ENCODE assay signal across 35 cellular contexts in the genomic region with DNA sequence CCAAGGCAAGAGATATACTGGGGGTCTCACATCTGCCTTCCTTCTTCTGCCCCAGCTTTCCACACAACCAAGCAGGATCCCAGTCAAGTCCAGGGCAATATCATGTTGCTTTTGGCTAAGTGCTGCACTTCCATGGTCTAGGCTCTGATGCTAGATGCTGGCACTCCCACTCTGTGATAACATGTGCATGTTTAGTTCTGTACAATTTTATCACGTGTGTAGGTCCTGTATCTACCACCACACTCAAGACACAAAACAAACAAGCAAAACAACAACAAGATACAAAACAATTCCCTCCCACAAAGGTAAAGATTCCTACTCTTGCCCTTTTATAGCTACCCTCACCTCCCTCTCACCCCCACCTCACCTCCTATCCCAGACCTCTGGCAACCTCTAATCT.
"Had no signal": no experiment of that assay in that cellular context is flagged by ENCODE, and none has a peak within 500 bp of the region (broad histone marks: within the 10 kb centered on the region; RNA-seq: fewer than 3 reads in every experiment).

No MANE protein-coding gene starts in this region.

- H3K4me3 ChIP-seq: K562, PC-9 had no signal

- H3K9me3 Mint-ChIP-seq: activated B cell treated with CpG ODN at 0.5 μM for 24 hours; activated CD4-positive, alpha-beta memory T cell treated with anti-CD3 and anti-CD28 coated beads, Interleukin-2, amount 10 ng/mL, durations not matched to agents 7 days and 5 days; activated naive CD4-positive, alpha-beta T cell treated with anti-CD3 and anti-CD28 coated beads, Interleukin-2, amount 10 ng/mL, durations not matched to agents 7 days and 5 days; activated naive CD8-positive, alpha-beta T cell treated with anti-CD3 and anti-CD28 coated beads, Interleukin-2, amount 50 U/mL, for 24 hours had no signal

- H3K4me3 Mint-ChIP-seq: activated B cell treated with CpG ODN at 0.5 μM for 24 hours; activated CD4-positive, alpha-beta memory T cell treated with anti-CD3 and anti-CD28 coated beads, Interleukin-2, amount 10 ng/mL, durations not matched to agents 7 days and 5 days; activated CD8-positive, alpha-beta memory T cell treated with anti-CD3 and anti-CD28 coated beads, Interleukin-2, amount 10 ng/mL, durations not matched to agents 7 days and 5 days; activated naive CD4-positive, alpha-beta T cell treated with anti-CD3 and anti-CD28 coated beads, Interleukin-2, amount 10 ng/mL, durations not matched to agents 7 days and 5 days; activated naive CD8-positive, alpha-beta T cell; activated naive CD8-positive, alpha-beta T cell treated with anti-CD3 and anti-CD28 coated beads, Interleukin-2, amount 50 U/mL, for 24 hours had no signal

- H3K36me3 ChIP-seq: brain microvascular endothelial cell had no signal

- FAIRE-seq: K562, RCC 7860 had no signal

- ATAC-seq: activated CD8-positive, alpha-beta memory T cell treated with anti-CD3 and anti-CD28 coated beads, Interleukin-2, amount 10 ng/mL, durations not matched to agents 7 days and 5 days; activated naive CD8-positive, alpha-beta T cell treated with anti-CD3 and anti-CD28 coated beads, Interleukin-2, amount 50 U/mL, for 24 hours; K562; Right ventricle myocardium inferior had no signal

- H3K27me3 Mint-ChIP-seq: activated naive CD8-positive, alpha-beta T cell had no signal

- H2AFZ ChIP-seq: PC-9 had no signal

- H3K27ac ChIP-seq: brain microvascular endothelial cell, PC-9, RWPE1, VCaP had no signal

- H3K4me2 ChIP-seq: PC-9 had no signal

- H3K4me1 Mint-ChIP-seq: activated B cell treated with CpG ODN at 0.5 μM for 24 hours; activated CD4-positive, alpha-beta memory T cell treated with anti-CD3 and anti-CD28 coated beads, Interleukin-2, amount 10 ng/mL, durations not matched to agents 7 days and 5 days; activated CD8-positive, alpha-beta memory T cell treated with anti-CD3 and anti-CD28 coated beads, Interleukin-2, amount 10 ng/mL, durations not matched to agents 7 days and 5 days; activated naive CD4-positive, alpha-beta T cell treated with anti-CD3 and anti-CD28 coated beads, Interleukin-2, amount 10 ng/mL, durations not matched to agents 7 days and 5 days; activated naive CD8-positive, alpha-beta T cell treated with anti-CD3 and anti-CD28 coated beads, Interleukin-2, amount 50 U/mL, for 24 hours had no signal

- H3K36me3 Mint-ChIP-seq: activated CD8-positive, alpha-beta memory T cell treated with anti-CD3 and anti-CD28 coated beads, Interleukin-2, amount 10 ng/mL, durations not matched to agents 7 days and 5 days; activated naive CD4-positive, alpha-beta T cell treated with anti-CD3 and anti-CD28 coated beads, Interleukin-2, amount 10 ng/mL, durations not matched to agents 7 days and 5 days; activated naive CD8-positive, alpha-beta T cell had no signal

- DNase-seq: activated B cell treated with CpG ODN at 0.5 μM for 24 hours; activated CD4-positive, alpha-beta memory T cell treated with anti-CD3 and anti-CD28 coated beads, Interleukin-2, amount 10 ng/mL, durations not matched to agents 7 days and 5 days; activated CD4-positive, alpha-beta T cell treated with anti-CD3 and anti-CD28 coated beads for 1 hour; activated CD4-positive, alpha-beta T cell treated with anti-CD3 and anti-CD28 coated beads for 48 hours; activated CD8-positive, alpha-beta memory T cell treated with anti-CD3 and anti-CD28 coated beads for 24 hours; activated CD8-positive, alpha-beta memory T cell treated with anti-CD3 and anti-CD28 coated beads, Interleukin-2, amount 10 ng/mL, durations not matched to agents 7 days and 5 days; activated CD8-positive, alpha-beta memory T cell treated with anti-CD3 and anti-CD28 coated beads, Interleukin-2, amount 50 U/mL, for 48 hours; activated effector memory CD4-positive, alpha-beta T cell treated with Interleukin-2 at 50 U/mL for 16 hours; activated naive CD4-positive, alpha-beta T cell treated with anti-CD3 and anti-CD28 coated beads, Interleukin-2, amount 10 ng/mL, durations not matched to agents 7 days and 5 days; activated naive CD8-positive, alpha-beta T cell treated with anti-CD3 and anti-CD28 coated beads, Interleukin-2, amount 50 U/mL, for 24 hours; activated T-cell treated with anti-CD3 and anti-CD28 coated beads, Interleukin-2, amount 50 U/mL, for 48 hours; anterior cingulate cortex; brain microvascular endothelial cell; NCI-H1092 treated with DMSO at 0.1 percent for 48 hours; NCI-H1417; NCI-H146; NCI-H187; NCI-H2029 treated with DMSO at 0.1 percent for 48 hours; NCI-H2107; NCI-H2171; NCI-H510A; NCI-H526; NCI-H748 treated with DMSO at 0.1 percent for 48 hours; PC-9; SIG-M5; SW 1271; T-helper 1 cell; T-helper 2 cell; T-helper 9 cell had no signal

- H3K27ac Mint-ChIP-seq: activated B cell treated with CpG ODN at 0.5 μM for 24 hours; activated CD4-positive, alpha-beta memory T cell treated with anti-CD3 and anti-CD28 coated beads, Interleukin-2, amount 10 ng/mL, durations not matched to agents 7 days and 5 days; activated CD8-positive, alpha-beta memory T cell treated with anti-CD3 and anti-CD28 coated beads, Interleukin-2, amount 10 ng/mL, durations not matched to agents 7 days and 5 days; activated naive CD4-positive, alpha-beta T cell treated with anti-CD3 and anti-CD28 coated beads, Interleukin-2, amount 10 ng/mL, durations not matched to agents 7 days and 5 days; activated naive CD8-positive, alpha-beta T cell; activated naive CD8-positive, alpha-beta T cell treated with anti-CD3 and anti-CD28 coated beads, Interleukin-2, amount 50 U/mL, for 24 hours had no signal
